Comparison of ENCODE assay signal across 1 cellular context in the genomic region with DNA sequence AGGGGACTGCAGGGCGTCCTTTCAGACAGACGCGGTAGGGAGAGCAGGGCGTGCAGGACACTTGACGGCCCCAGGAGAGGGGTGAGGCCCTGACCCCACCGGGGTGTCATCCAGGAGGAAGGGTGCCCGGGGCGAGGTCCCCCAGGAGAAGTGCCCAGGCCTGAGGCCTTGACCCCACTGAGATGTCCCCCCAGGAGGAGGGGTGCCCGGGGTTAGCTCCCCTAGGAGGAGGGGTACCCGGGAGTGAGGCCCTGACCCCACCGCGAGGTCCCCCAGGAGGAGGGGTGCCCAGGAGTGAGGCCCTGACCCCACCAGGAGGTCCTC.
TF ChIP-seq lines count a peak whose summit lies in the region.

No MANE protein-coding gene starts in this region.

TF ChIP-seq in HCT116, 20 proteins besides CTCF, POLR2A, EP300 and RAD21 (continued from another document):
- TF ChIP-seq, protein P1, sequence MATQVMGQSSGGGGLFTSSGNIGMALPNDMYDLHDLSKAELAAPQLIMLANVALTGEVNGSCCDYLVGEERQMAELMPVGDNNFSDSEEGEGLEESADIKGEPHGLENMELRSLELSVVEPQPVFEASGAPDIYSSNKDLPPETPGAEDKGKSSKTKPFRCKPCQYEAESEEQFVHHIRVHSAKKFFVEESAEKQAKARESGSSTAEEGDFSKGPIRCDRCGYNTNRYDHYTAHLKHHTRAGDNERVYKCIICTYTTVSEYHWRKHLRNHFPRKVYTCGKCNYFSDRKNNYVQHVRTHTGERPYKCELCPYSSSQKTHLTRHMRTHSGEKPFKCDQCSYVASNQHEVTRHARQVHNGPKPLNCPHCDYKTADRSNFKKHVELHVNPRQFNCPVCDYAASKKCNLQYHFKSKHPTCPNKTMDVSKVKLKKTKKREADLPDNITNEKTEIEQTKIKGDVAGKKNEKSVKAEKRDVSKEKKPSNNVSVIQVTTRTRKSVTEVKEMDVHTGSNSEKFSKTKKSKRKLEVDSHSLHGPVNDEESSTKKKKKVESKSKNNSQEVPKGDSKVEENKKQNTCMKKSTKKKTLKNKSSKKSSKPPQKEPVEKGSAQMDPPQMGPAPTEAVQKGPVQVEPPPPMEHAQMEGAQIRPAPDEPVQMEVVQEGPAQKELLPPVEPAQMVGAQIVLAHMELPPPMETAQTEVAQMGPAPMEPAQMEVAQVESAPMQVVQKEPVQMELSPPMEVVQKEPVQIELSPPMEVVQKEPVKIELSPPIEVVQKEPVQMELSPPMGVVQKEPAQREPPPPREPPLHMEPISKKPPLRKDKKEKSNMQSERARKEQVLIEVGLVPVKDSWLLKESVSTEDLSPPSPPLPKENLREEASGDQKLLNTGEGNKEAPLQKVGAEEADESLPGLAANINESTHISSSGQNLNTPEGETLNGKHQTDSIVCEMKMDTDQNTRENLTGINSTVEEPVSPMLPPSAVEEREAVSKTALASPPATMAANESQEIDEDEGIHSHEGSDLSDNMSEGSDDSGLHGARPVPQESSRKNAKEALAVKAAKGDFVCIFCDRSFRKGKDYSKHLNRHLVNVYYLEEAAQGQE (IDR thresholded peaks at IDR 0.05; ENCODE audit: low read depth): no peak
- no peak for TF ChIP-seq CEBPB (IDR thresholded peaks at IDR 0.05; ENCODE audit: low read depth)
- TF ChIP-seq EZH2phosphoT487 (IDR thresholded peaks at IDR 0.05; ENCODE audit: borderline replicate concordance): no peak
- TF ChIP-seq, protein P2, sequence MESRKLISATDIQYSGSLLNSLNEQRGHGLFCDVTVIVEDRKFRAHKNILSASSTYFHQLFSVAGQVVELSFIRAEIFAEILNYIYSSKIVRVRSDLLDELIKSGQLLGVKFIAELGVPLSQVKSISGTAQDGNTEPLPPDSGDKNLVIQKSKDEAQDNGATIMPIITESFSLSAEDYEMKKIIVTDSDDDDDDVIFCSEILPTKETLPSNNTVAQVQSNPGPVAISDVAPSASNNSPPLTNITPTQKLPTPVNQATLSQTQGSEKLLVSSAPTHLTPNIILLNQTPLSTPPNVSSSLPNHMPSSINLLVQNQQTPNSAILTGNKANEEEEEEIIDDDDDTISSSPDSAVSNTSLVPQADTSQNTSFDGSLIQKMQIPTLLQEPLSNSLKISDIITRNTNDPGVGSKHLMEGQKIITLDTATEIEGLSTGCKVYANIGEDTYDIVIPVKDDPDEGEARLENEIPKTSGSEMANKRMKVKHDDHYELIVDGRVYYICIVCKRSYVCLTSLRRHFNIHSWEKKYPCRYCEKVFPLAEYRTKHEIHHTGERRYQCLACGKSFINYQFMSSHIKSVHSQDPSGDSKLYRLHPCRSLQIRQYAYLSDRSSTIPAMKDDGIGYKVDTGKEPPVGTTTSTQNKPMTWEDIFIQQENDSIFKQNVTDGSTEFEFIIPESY (IDR thresholded peaks at IDR 0.05; ENCODE audit: extremely low read depth, insufficient replicate concordance, low read length): no peak
- TF ChIP-seq, protein P3, sequence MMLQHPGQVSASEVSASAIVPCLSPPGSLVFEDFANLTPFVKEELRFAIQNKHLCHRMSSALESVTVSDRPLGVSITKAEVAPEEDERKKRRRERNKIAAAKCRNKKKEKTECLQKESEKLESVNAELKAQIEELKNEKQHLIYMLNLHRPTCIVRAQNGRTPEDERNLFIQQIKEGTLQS (IDR thresholded peaks at IDR 0.05): no peak
- no peak for TF ChIP-seq POLR2AphosphoS5 (IDR thresholded peaks at IDR 0.05; ENCODE audit: low read depth, low read length)
- no peak for TF ChIP-seq FOSL1 (IDR thresholded peaks at IDR 0.05; ENCODE audit: low read depth)
